In the genomic region with DNA sequence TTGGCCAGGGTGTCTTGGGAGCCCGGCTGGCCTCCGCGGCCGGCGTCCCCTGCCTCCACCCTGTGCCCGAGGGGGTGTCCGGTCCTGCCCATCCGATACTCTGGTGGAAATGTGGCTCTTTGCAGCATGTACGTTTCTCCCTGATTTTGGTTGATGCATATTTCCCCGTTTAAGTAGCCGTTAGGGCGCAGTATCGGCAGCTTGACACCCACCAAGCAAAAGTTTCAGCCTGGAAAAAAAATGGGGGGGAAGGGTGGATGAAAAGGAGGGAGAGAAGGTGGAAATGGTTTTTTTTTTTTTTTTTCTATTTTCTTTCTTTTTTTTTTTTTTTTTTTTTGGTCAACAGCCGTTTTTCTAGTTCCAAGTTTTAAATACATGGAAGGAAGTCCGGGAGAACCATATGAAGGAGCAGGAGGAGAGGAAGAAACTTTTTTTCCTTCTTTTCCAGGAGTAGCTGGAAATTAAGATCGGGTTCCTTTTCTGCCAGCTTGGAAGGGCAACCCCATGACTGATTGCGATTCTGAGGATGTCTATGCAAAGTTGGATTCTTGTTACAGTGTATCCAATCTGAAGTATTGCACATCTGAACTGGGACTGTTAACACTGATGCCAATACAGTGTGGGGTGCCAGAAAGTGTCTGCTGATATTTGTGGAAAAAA, we compare ENCODE assay signal across 8 cellular contexts. TPM values are rescaled to one million over a fixed set of nuclear protein-coding genes. Genes with fewer than 3 reads are reported as not detected.
DNase-seq lines count a peak whose midpoint lies in the region; ATAC-seq and TF ChIP-seq lines count a peak whose summit lies in the region.

No MANE protein-coding gene starts in this region.

- H3K27ac ChIP-seq in HUES64 (ENCODE audit: low read depth, low read length) (no peak overlapping the region), stomach (peak overlapping the region; percentile 76 to 99 (median 94))

- DNase-seq in CD14-positive monocyte (ENCODE audit: low spot score) (no peak), iPS-NIHi11 (ENCODE audit: low spot score) (peak; percentile 10), stomach (no peak), retina (no peak), GDM1 (lab: John Stamatoyannopoulos, UW) (no peak), dedifferentiated amniotic fluid mesenchymal stem cell (ENCODE audit: extremely low spot score) (no peak)
- no peak for DNase-seq in activated naive CD8-positive, alpha-beta T cell treated with anti-CD3 and anti-CD28 coated beads, Interleukin-2, amount 50 U/mL, for 24 hours

- peak overlapping the region; percentile 98 to 99 for H3K4me3 Mint-ChIP-seq in CD14-positive monocyte
- H3K4me3 Mint-ChIP-seq in activated naive CD8-positive, alpha-beta T cell treated with anti-CD3 and anti-CD28 coated beads, Interleukin-2, amount 50 U/mL, for 24 hours, result peak overlapping the region; percentile 96

- TF ChIP-seq CTCF in CD14-positive monocyte (IDR thresholded peaks at IDR 0.05) (no peak), stomach (IDR thresholded peaks at IDR 0.05) (no peak)

- H3K9me3 ChIP-seq in HUES64 (ENCODE audit: insufficient read depth, low read depth, low read length) (no peaks in the 10 kb centered on the region), stomach (no peaks in the 10 kb centered on the region)

- no peak for ATAC-seq in activated naive CD8-positive, alpha-beta T cell treated with anti-CD3 and anti-CD28 coated beads, Interleukin-2, amount 50 U/mL, for 24 hours

- H3K36me3 ChIP-seq in HUES64 (ENCODE audit: insufficient read depth, low read length) (peaks cover 12% of the 10 kb centered on the region; the same call in 1 of the 2 replicates), stomach (no peaks in the 10 kb centered on the region)

- H3K27ac Mint-ChIP-seq in CD14-positive monocyte, result peak overlapping the region; percentile 93 to 99 (median 96)
- peak overlapping the region; percentile 86 for H3K27ac Mint-ChIP-seq in activated naive CD8-positive, alpha-beta T cell treated with anti-CD3 and anti-CD28 coated beads, Interleukin-2, amount 50 U/mL, for 24 hours

- under 1% methylated on average over 17 of the region's 17 CpGs for WGBS in HUES64
- 1 to 2% (median 2%) methylated on average over 17 of the region's 17 CpGs for WGBS in stomach, 5 donors

- no peak for TF ChIP-seq POLR2A in stomach (IDR thresholded peaks at IDR 0.05)

- H3K27me3 ChIP-seq in HUES64 (ENCODE audit: insufficient read depth, low read length) (peaks cover 6% of the 10 kb centered on the region; the same call in 1 of the 2 replicates), stomach (no peaks in the 10 kb centered on the region)

- H3K4me3 ChIP-seq in HUES64 (ENCODE audit: low read length) (peak overlapping the region; percentile 95), stomach (peak overlapping the region; percentile 67 to 92 (median 88))

- intact Hi-C loops in CD14-positive monocyte (cut with micrococcal nuclease) (loop anchor here (5.0 to 10.0 kb wide), 5 partner anchors 44 to 601 kb away; no protein-coding TSS in a partner anchor), stomach (cut with DNase I; ENCODE audit: low total_unique reads) (no loop called here)

- H3K9ac ChIP-seq in HUES64 (ENCODE audit: low read depth, low read length), result peak overlapping the region; percentile 75

- no peaks in the 10 kb centered on the region for H3K27me3 Mint-ChIP-seq in CD14-positive monocyte (ENCODE audit: low read depth in 3 of 3)
- no peaks in the 10 kb centered on the region for H3K27me3 Mint-ChIP-seq in activated naive CD8-positive, alpha-beta T cell treated with anti-CD3 and anti-CD28 coated beads, Interleukin-2, amount 50 U/mL, for 24 hours

- H3K4me1 Mint-ChIP-seq in CD14-positive monocyte, result peaks cover 51% of the 10 kb centered on the region
- peaks cover 61% of the 10 kb centered on the region for H3K4me1 Mint-ChIP-seq in activated naive CD8-positive, alpha-beta T cell treated with anti-CD3 and anti-CD28 coated beads, Interleukin-2, amount 50 U/mL, for 24 hours

- H3K36me3 Mint-ChIP-seq in CD14-positive monocyte, result peaks cover 25 to 37% of the 10 kb centered on the region in 2 donors
- H3K36me3 Mint-ChIP-seq in activated naive CD8-positive, alpha-beta T cell treated with anti-CD3 and anti-CD28 coated beads, Interleukin-2, amount 50 U/mL, for 24 hours (ENCODE audit: low read depth), result peaks cover 15% of the 10 kb centered on the region

- no peaks in the 10 kb centered on the region for H3K9me3 Mint-ChIP-seq in CD14-positive monocyte
- H3K9me3 Mint-ChIP-seq in activated naive CD8-positive, alpha-beta T cell treated with anti-CD3 and anti-CD28 coated beads, Interleukin-2, amount 50 U/mL, for 24 hours, result no peaks in the 10 kb centered on the region

- H3K4me1 ChIP-seq in HUES64 (ENCODE audit: insufficient read depth, low read length), result peaks cover 23% of the 10 kb centered on the region
- peaks cover 23 to 61% (median 43%) of the 10 kb centered on the region in 4 donors for H3K4me1 ChIP-seq in stomach

- no peak for TF ChIP-seq EP300 in stomach (IDR thresholded peaks at IDR 0.05)

RNA-seq across cellular contexts. Expression of a gene that starts 1.5 kb away (rescaled TPM):
- polyA plus RNA-seq in CD14-positive monocyte (10 to 100 TPM; 24.7 to 35.5 TPM), stomach (1 to 10 TPM; 4.7 to 9.9 (median 4.9) TPM)
- polyA plus RNA-seq in HUES64 (2013, experiment 1 of 2), result 12.5 TPM
- polyA plus RNA-seq in HUES64 (2013, experiment 2 of 2), result 13.1 TPM
- total RNA-seq in stomach, result 10 to 100 TPM in 4 of 5 donors, 1 to 10 TPM in 1; 1.2 to 30.7 (median 22.2) TPM
